ENCODE assay signal across 25 cellular contexts in the genomic region with DNA sequence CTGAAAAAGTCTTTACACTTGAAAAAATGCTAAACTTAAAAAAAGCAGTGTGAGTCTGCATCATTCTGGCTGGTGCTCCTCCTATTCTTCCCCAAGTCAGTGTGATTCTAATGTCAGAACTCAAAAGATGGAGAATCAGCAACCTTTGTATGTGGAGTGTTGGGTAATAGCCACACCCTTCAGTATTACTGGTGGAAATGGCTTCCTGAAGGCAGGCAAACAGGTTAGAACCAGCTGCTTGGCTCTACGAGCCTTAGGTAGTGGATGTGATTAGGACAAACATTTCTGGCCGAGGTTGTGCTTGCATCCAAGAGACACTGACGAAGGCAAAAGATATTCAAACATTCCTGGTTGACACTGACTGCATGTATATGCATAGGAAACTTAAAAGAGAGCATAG.
"Had no signal": no experiment of that assay in that cellular context is flagged by ENCODE, and none has a peak within 500 bp of the region (broad histone marks: within the 10 kb centered on the region; RNA-seq: fewer than 3 reads in every experiment).

No MANE protein-coding gene starts in this region.

- H3K4me1 Mint-ChIP-seq: endodermal cell; memory B cell; natural killer cell; stimulated activated memory B cell treated with anti-CD40 and anti-IgM and Interleukin-4, amounts not matched to agents 10 μg/mL and 1 μg/mL and 100 μg/mL, for 72 hours had no signal

- H3K9me3 Mint-ChIP-seq: dendritic cell treated with granulocyte-macrophage colony-stimulating factor and Interleukin-4, amounts not matched to agents 40 ng/mL and 50 ng/mL, for 4 days; endodermal cell; stimulated activated memory B cell treated with anti-CD40 and anti-IgM and Interleukin-4, amounts not matched to agents 10 μg/mL and 1 μg/mL and 100 μg/mL, for 72 hours had no signal

- H3K27ac ChIP-seq: esophagus muscularis mucosa, heart right ventricle, prostate gland, right atrium auricular region, sigmoid colon, spleen, thoracic aorta, tibial nerve, upper lobe of left lung had no signal

- FAIRE-seq: colon, keratinocyte, urothelium cell line had no signal

- H3K9me3 ChIP-seq: esophagus muscularis mucosa, prostate gland, right atrium auricular region, sigmoid colon, thoracic aorta, tibial nerve, upper lobe of left lung had no signal

- H3K27me3 ChIP-seq: esophagus muscularis mucosa, heart right ventricle, right atrium auricular region, sigmoid colon, spleen, tibial nerve, upper lobe of left lung had no signal

- H3K27me3 Mint-ChIP-seq: dendritic cell treated with granulocyte-macrophage colony-stimulating factor and Interleukin-4, amounts not matched to agents 40 ng/mL and 50 ng/mL, for 4 days; memory B cell; stimulated activated memory B cell treated with anti-CD40 and anti-IgM and Interleukin-4, amounts not matched to agents 10 μg/mL and 1 μg/mL and 100 μg/mL, for 72 hours had no signal

- H3K36me3 Mint-ChIP-seq: memory B cell; natural killer cell; stimulated activated memory B cell treated with anti-CD40 and anti-IgM and Interleukin-4, amounts not matched to agents 10 μg/mL and 1 μg/mL and 100 μg/mL, for 72 hours had no signal

- H3K4me1 ChIP-seq: esophagus muscularis mucosa, heart right ventricle, prostate gland, right atrium auricular region, sigmoid colon, spleen, tibial nerve, upper lobe of left lung had no signal

- H3K36me3 ChIP-seq: esophagus muscularis mucosa, heart right ventricle, prostate gland, right atrium auricular region, sigmoid colon, spleen, thoracic aorta, tibial nerve, upper lobe of left lung had no signal

- H3K4me3 Mint-ChIP-seq: dendritic cell treated with granulocyte-macrophage colony-stimulating factor and Interleukin-4, amounts not matched to agents 40 ng/mL and 50 ng/mL, for 4 days; endodermal cell; memory B cell; natural killer cell; stimulated activated memory B cell treated with anti-CD40 and anti-IgM and Interleukin-4, amounts not matched to agents 10 μg/mL and 1 μg/mL and 100 μg/mL, for 72 hours had no signal

- H3K27ac Mint-ChIP-seq: dendritic cell treated with granulocyte-macrophage colony-stimulating factor and Interleukin-4, amounts not matched to agents 40 ng/mL and 50 ng/mL, for 4 days; endodermal cell; memory B cell; natural killer cell; stimulated activated memory B cell treated with anti-CD40 and anti-IgM and Interleukin-4, amounts not matched to agents 10 μg/mL and 1 μg/mL and 100 μg/mL, for 72 hours had no signal

- H3K4me3 ChIP-seq: esophagus muscularis mucosa, heart right ventricle, lung, prostate gland, right atrium auricular region, sigmoid colon, spleen, thoracic aorta, tibial nerve, upper lobe of left lung had no signal

- DNase-seq: effector CD8-positive, alpha-beta T cell; endodermal cell; foreskin melanocyte; glutamatergic neuron; heart right ventricle; hippocampal formation; natural killer cell; nucleus accumbens; sigmoid colon; spleen; stimulated activated CD4-positive, alpha-beta T cell treated with anti-CD3 and anti-CD28 coated beads, Interleukin-4, amount 100 ng/mL, for 4 hours; stimulated activated naive CD8-positive, alpha-beta T cell treated with anti-CD3 and anti-CD28 coated beads, Interleukin-15, Interleukin-2, amounts not matched to agents 100 U/mL and 50 U/mL, for 24 hours; upper lobe of left lung had no signal
